ENCODE assay signal across 8 cellular contexts in the genomic region with DNA sequence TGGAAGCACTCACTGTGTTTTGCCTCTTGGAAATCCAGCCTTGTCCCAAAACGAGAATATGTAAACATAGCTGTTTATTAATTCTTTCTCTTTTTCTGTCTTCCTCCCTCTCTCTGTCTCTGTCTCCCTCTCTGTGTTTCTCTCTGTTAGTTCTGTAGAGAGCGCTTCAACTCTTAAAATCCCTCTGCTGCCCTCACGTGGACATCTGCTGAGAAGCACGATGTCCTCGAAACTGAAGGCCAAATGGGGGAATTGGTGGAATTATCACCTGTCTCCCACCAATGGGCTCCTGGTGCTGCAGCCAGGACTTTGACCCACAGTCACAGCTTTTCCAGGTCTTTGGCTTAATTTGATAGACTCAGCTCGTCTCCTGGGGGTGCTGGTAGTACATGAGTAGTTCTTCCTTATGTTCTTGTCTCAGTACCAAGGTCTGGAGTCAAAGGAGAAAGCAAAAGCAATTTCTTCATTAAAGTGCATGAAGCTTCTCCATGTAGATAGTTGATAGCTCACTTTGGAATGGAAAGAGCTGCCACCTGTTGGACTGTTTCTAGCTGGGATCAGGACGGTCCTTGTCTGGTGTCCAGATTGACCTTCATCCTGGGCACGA. TPM values are rescaled to one million over a fixed set of nuclear protein-coding genes. Genes with fewer than 3 reads are reported as not detected.
A peak's percentile ranks its signal among the peaks of the same experiment; 100 is the strongest.
DNase-seq lines count a peak whose midpoint lies in the region; ATAC-seq, FAIRE-seq and TF ChIP-seq lines count a peak whose summit lies in the region.

No MANE protein-coding gene starts in this region.

- POLR2A ChIA-PET in HepG2 (lab: Yijun Ruan, JAX) = no interaction called here

- BruUV-seq in HepG2 (replicated peaks; lab: Mats Ljungman, UMichigan) = no TSS peak

- peak; percentile 57 for TF ChIP-seq CTCF in colonic mucosa (IDR thresholded peaks at IDR 0.05)
- TF ChIP-seq CTCF in HepG2 (CRISPR knock-in tag; IDR thresholded peaks at IDR 0.05) = peak; percentile 85

- peak; percentile 84 for DNase-seq in activated gamma-delta T cell treated with Interleukin-2 at 50 U/mL for 16 hours
- no peak for DNase-seq in activated gamma-delta T cell (lab: John Stamatoyannopoulos, UW)
- DNase-seq in NCI-H510A treated with DMSO at 0.1 percent for 48 hours (lab: John Stamatoyannopoulos, UW) = peak; percentile 87
- DNase-seq in activated CD4-positive, alpha-beta T cell treated with anti-CD3 and anti-CD28 coated beads for 48 hours = peak; percentile 88
- DNase-seq in colonic mucosa = peak; percentile 83
- peak; percentile 64 for DNase-seq in HepG2 (ENCODE audit: low spot score)
- DNase-seq in stimulated activated CD4-positive, alpha-beta T cell treated with anti-CD3 and anti-CD28 coated beads, TNF-alpha, amount 100 ng/mL, for 24 hours (ENCODE audit: low read depth in 3 of 3) = peak; percentile 59 to 80 (median 73)

- 1% methylated on average over 8 of the region's 8 CpGs for WGBS in HepG2 (ENCODE audit: low lambda C conversion rate)

- no peak overlapping the region for H3K27ac ChIP-seq in colonic mucosa
- no peak overlapping the region for H3K27ac ChIP-seq in HepG2 (ENCODE audit: extremely low read length, insufficient read depth, low read length)

- FAIRE-seq in HepG2 (lab: Jason Lieb, UNC) = peak; percentile 49

- no peak overlapping the region for H3K4me2 ChIP-seq in HepG2 (ENCODE audit: low read depth, low read length)

- H4K20me1 ChIP-seq in HepG2 (ENCODE audit: insufficient read depth, low read length) = no peaks in the 10 kb centered on the region

- no peak overlapping the region for H3K9ac ChIP-seq in colonic mucosa (ENCODE audit: low read depth in 2 of 2, low read length in 2 of 2)
- H3K9ac ChIP-seq in HepG2 (ENCODE audit: insufficient read depth, low read depth, low read length) = no peak overlapping the region

- H3K4me3 ChIP-seq in colonic mucosa = no peak overlapping the region
- H3K4me3 ChIP-seq in HepG2 (replicated peaks in 1 of 3; ENCODE audit: insufficient read depth in 1 of 3, low read depth in 2 of 3, low read length in 3 of 3) = no peak overlapping the region

- no peak overlapping the region for H2AFZ ChIP-seq in HepG2 (ENCODE audit: low read length)

- H3K4me1 ChIP-seq in colonic mucosa (no peaks in the 10 kb centered on the region), HepG2 (ENCODE audit: insufficient read depth, low read length) (peaks cover 27% of the 10 kb centered on the region)

- peak; percentile 31; the same call in 1 of the 2 replicates for TF ChIP-seq RAD21 in HepG2 (CRISPR knock-in tag; IDR thresholded peaks at IDR 0.05)

- H3K36me3 ChIP-seq in colonic mucosa = no peaks in the 10 kb centered on the region
- H3K36me3 ChIP-seq in HepG2 (replicated peaks in 1 of 2; ENCODE audit: control insufficient read depth in 1 of 2, insufficient read depth in 2 of 2, low read length in 2 of 2) = no peaks in the 10 kb centered on the region

- ATAC-seq in HG03280 (IDR thresholded peaks at IDR 0.05; ENCODE audit: unreplicated experiment) = peak; percentile 69
- peak; percentile 81 for ATAC-seq in HepG2

- H3K9me3 ChIP-seq in colonic mucosa (no peaks in the 10 kb centered on the region), HepG2 (ENCODE audit: low read length) (no peaks in the 10 kb centered on the region)

- CTCF ChIA-PET in HepG2 (lab: Yijun Ruan, JAX; ENCODE audit: low intra/inter-chr PET ratio, low total read pairs) = interaction anchor here (0.6 to 3.0 kb wide), 5 partner anchors 273 to 385 kb away, joined by 3 to 16 read pairs (median 14); no protein-coding TSS in a partner anchor

- no peaks in the 10 kb centered on the region for H3K79me2 ChIP-seq in HepG2 (ENCODE audit: insufficient read depth, low read length)

- H3K27me3 ChIP-seq in colonic mucosa = no peaks in the 10 kb centered on the region
- peaks cover 0 to 21% of the 10 kb centered on the region in 2 experiments; a peak in 3 of 5 replicates for H3K27me3 ChIP-seq in HepG2 (ENCODE audit: control insufficient read depth in 1 of 2, insufficient read depth in 2 of 2, low read length in 2 of 2)

- no peak for TF ChIP-seq EP300 in HepG2 (IDR thresholded peaks at IDR 0.05; ENCODE audit: low read depth in 2 of 2, low read length in 2 of 2)
- no peak for TF ChIP-seq EP300 in HepG2 (CRISPR knock-in tag; IDR thresholded peaks at IDR 0.05; ENCODE audit: borderline replicate concordance)

- intact Hi-C loops in colonic mucosa (cut with DNase I) = no loop called here
- intact Hi-C loops in HepG2 (cut with micrococcal nuclease; ENCODE audit: unreplicated experiment) = loop anchor here (1.0 kb wide), 2 partner anchors 272 to 360 kb away; no protein-coding TSS in a partner anchor

- TF ChIP-seq POLR2A in HepG2 (IDR thresholded peaks at IDR 0.05; ENCODE audit: insufficient read depth in 1 of 2, low read depth in 2 of 2, low read length in 2 of 2) = no peak

- in situ Hi-C loops in HepG2 (cut with HindIII; ENCODE audit: extremely low pct_ligation_motif_present, low pct_unique_long_range_greater_than_20kb) = loop anchor here (25.0 kb wide), 1 partner anchor 271 kb away; no protein-coding TSS in a partner anchor

TF ChIP-seq in HepG2, 621 proteins besides CTCF, POLR2A, EP300 and RAD21 (continues in another document):
- TF ChIP-seq, protein P1, sequence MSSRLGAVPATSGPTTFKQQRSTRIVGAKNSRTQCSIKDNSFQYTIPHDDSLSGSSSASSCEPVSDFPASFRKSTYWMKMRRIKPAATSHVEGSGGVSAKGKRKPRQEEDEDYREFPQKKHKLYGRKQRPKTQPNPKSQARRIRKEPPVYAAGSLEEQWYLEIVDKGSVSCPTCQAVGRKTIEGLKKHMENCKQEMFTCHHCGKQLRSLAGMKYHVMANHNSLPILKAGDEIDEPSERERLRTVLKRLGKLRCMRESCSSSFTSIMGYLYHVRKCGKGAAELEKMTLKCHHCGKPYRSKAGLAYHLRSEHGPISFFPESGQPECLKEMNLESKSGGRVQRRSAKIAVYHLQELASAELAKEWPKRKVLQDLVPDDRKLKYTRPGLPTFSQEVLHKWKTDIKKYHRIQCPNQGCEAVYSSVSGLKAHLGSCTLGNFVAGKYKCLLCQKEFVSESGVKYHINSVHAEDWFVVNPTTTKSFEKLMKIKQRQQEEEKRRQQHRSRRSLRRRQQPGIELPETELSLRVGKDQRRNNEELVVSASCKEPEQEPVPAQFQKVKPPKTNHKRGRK (CRISPR knock-in tag; IDR thresholded peaks at IDR 0.05) = peak; percentile 16; the same call in 1 of the 2 replicates
- TF ChIP-seq, protein P2, sequence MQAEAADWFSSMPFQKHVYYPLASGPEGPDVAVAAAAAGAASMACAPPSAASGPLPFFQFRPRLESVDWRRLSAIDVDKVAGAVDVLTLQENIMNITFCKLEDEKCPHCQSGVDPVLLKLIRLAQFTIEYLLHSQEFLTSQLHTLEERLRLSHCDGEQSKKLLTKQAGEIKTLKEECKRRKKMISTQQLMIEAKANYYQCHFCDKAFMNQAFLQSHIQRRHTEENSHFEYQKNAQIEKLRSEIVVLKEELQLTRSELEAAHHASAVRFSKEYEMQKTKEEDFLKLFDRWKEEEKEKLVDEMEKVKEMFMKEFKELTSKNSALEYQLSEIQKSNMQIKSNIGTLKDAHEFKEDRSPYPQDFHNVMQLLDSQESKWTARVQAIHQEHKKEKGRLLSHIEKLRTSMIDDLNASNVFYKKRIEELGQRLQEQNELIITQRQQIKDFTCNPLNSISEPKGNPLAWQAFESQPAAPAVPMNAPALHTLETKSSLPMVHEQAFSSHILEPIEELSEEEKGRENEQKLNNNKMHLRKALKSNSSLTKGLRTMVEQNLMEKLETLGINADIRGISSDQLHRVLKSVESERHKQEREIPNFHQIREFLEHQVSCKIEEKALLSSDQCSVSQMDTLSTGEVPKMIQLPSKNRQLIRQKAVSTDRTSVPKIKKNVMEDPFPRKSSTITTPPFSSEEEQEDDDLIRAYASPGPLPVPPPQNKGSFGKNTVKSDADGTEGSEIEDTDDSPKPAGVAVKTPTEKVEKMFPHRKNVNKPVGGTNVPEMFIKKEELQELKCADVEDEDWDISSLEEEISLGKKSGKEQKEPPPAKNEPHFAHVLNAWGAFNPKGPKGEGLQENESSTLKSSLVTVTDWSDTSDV (CRISPR knock-in tag; IDR thresholded peaks at IDR 0.05) = no peak
- no peak for TF ChIP-seq PAF1 (CRISPR knock-in tag; IDR thresholded peaks at IDR 0.05)
- TF ChIP-seq ASH2L (IDR thresholded peaks at IDR 0.05; ENCODE audit: insufficient read length, low read depth, low read length) = peak; percentile 30
- TF ChIP-seq HNF4A (CRISPR knock-in tag; IDR thresholded peaks at IDR 0.05) = peak; percentile 15; the same call in 1 of the 2 replicates
- no peak for TF ChIP-seq ZFP41 (CRISPR knock-in tag; IDR thresholded peaks at IDR 0.05; ENCODE audit: borderline replicate concordance)
- no peak for TF ChIP-seq MIXL1 (CRISPR knock-in tag; IDR thresholded peaks at IDR 0.05)
- no peak for TF ChIP-seq ZBTB42 (CRISPR knock-in tag; IDR thresholded peaks at IDR 0.05)
- TF ChIP-seq HNRNPK (IDR thresholded peaks at IDR 0.05; ENCODE audit: low read depth, low read length, poor library complexity, severe bottlenecking) = no peak
- no peak for TF ChIP-seq ZNF652 (CRISPR knock-in tag; IDR thresholded peaks at IDR 0.05; ENCODE audit: borderline replicate concordance, low read depth)
- peak; percentile 82 for TF ChIP-seq STAG1 (CRISPR knock-in tag; IDR thresholded peaks at IDR 0.05)

RNA-seq across cellular contexts. Expression of a gene that starts 5.5 kb away (rescaled TPM):
- not detected for total RNA-seq in colonic mucosa
- not detected in 2 replicates for total RNA-seq in HepG2 (2016; rRNA removed; fragmentation: Illumina TruSeq; extraction: Trizol)
- not detected in 2 replicates for total RNA-seq in HepG2 (2016; cell fraction: cytosol; rRNA removed; fragmentation: Illumina TruSeq; extraction: Trizol; ENCODE audit: low read depth)
- total RNA-seq in HepG2 (2016; cell fraction: insoluble cytoplasmic fraction; rRNA removed; fragmentation: Illumina TruSeq; extraction: Trizol) = not detected in 2 replicates
- total RNA-seq in HepG2 (2016; cell fraction: membrane; rRNA removed; fragmentation: Illumina TruSeq; extraction: Trizol) = not detected in 2 replicates
- not detected in 2 replicates for total RNA-seq in HepG2 (2016; cell fraction: nucleus; rRNA removed; fragmentation: Illumina TruSeq; extraction: Trizol)
- polyA plus RNA-seq in HepG2 (2011; rRNA removed) = not detected in 2 replicates
- not detected in 2 replicates for polyA plus RNA-seq in HepG2 (2011; cell fraction: cytosol; rRNA removed)
- not detected in 2 replicates for polyA plus RNA-seq in HepG2 (2011; cell fraction: nucleus; rRNA removed)
- not detected in 2 replicates for polyA plus RNA-seq in HepG2 (2012)
- polyA plus RNA-seq in HepG2 (2016; cell fraction: cytosol; fragmentation: Illumina TruSeq; extraction: Trizol; ENCODE audit: low read depth) = not detected in 2 replicates
- polyA plus RNA-seq in HepG2 (2016; cell fraction: insoluble cytoplasmic fraction; fragmentation: Illumina TruSeq; extraction: Trizol; ENCODE audit: low read depth) = not detected in 2 replicates
- polyA plus RNA-seq in HepG2 (2016; cell fraction: membrane; fragmentation: Illumina TruSeq; extraction: Trizol; ENCODE audit: low read depth) = not detected in 2 replicates
- polyA plus RNA-seq in HepG2 (2016; cell fraction: nucleus; fragmentation: Illumina TruSeq; extraction: Trizol; ENCODE audit: insufficient read depth, low read depth) = not detected in 2 replicates
- polyA minus RNA-seq in HepG2 (2011; rRNA and poly(A)+ RNA removed; ENCODE audit: low replicate concordance) = not detected in 2 replicates
- polyA minus RNA-seq in HepG2 (2011; cell fraction: cytosol; rRNA and poly(A)+ RNA removed) = not detected in 2 replicates
- not detected in 2 replicates for polyA minus RNA-seq in HepG2 (2011; cell fraction: nucleus; rRNA and poly(A)+ RNA removed)
